In the genomic region with DNA sequence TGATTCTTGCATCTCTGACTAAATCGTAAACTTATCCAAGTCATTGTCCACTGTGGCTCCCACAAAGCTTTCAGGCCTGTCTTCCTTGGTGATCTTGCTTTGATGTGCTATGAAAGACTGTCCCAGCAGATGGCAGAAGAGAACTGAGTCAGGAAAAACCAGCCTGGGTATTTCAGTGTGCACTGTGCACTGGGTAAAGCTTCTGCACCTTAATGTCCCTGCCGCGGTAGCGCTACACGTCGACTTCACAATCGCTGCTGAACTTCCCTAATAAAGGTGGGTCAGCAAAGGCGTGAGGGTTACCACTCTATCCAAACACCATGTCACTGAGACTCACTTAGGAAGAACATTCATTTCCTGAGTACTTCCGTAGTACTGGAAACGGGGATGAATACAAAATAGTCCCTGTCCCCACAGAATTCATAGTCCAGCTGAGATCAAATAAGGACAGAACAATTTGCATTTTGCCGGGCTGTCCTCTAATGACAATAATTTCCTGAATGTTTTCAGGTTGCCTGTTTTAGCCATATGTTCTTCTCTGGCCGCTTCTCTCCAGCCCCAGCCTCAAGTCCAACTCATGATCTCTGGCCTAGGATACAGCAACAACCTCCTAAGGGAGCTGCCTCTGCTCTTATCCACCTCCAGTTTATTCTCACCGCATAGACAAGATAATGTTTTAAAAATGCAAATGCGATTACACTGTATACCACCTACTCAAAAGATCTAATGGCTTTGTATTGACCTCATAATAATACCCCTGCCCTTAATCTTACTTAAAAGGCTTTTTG, we compare ENCODE assay signal across 8 cellular contexts.
DNase-seq lines count a peak whose midpoint lies in the region; ATAC-seq and TF ChIP-seq lines count a peak whose summit lies in the region.

No MANE protein-coding gene starts in this region.

- intact Hi-C loops in activated T-helper 1 cell treated with anti-CD3 and anti-CD28 coated beads, Interleukin-12 subunit alpha, Interleukin-12 subunit beta, Interleukin-2, Interleukin-4 antibody, amounts not matched to agents 30 ng/mL and 10 ng/mL and 1 ng/mL, durations not matched to agents 14 hours and 24 hours and 36 hours (cut with micrococcal nuclease), result loop anchor here (1.0 to 10.0 kb wide), 9 partner anchors 21 to 548 kb away; a partner anchor contains a TSS
- intact Hi-C loops in testis (cut with DNase I; ENCODE audit: low total_unique reads), result no loop called here

- H3K27me3 Mint-ChIP-seq in activated T-helper 1 cell treated with anti-CD3 and anti-CD28 coated beads, Interleukin-12 subunit alpha, Interleukin-12 subunit beta, Interleukin-2, Interleukin-4 antibody, amounts not matched to agents 30 ng/mL and 10 ng/mL and 1 ng/mL, durations not matched to agents 14 hours and 24 hours and 36 hours (ENCODE audit: insufficient read depth), result peaks cover 5% of the 10 kb centered on the region

- TF ChIP-seq EP300 in Ishikawa (IDR thresholded peaks at IDR 0.05; ENCODE audit: borderline replicate concordance), result no peak

- WGBS in testis, 2 donors, result 12 to 15% methylated on average over 14 of the region's 14 CpGs

- H3K9me3 Mint-ChIP-seq in activated T-helper 1 cell treated with anti-CD3 and anti-CD28 coated beads, Interleukin-12 subunit alpha, Interleukin-12 subunit beta, Interleukin-2, Interleukin-4 antibody, amounts not matched to agents 30 ng/mL and 10 ng/mL and 1 ng/mL, durations not matched to agents 14 hours and 24 hours and 36 hours, result no peaks in the 10 kb centered on the region

- peak overlapping the region; percentile 34 for H3K4me3 Mint-ChIP-seq in activated T-helper 1 cell treated with anti-CD3 and anti-CD28 coated beads, Interleukin-12 subunit alpha, Interleukin-12 subunit beta, Interleukin-2, Interleukin-4 antibody, amounts not matched to agents 30 ng/mL and 10 ng/mL and 1 ng/mL, durations not matched to agents 14 hours and 24 hours and 36 hours

- TF ChIP-seq POLR2A in Peyer's patch (IDR thresholded peaks at IDR 0.05) (no peak), testis (IDR thresholded peaks at IDR 0.05) (no peak)

- peak; percentile 78 for ATAC-seq in DND-41 (ENCODE audit: insufficient read depth, low read depth)
- ATAC-seq in GM21529 (IDR thresholded peaks at IDR 0.05; ENCODE audit: unreplicated experiment), result peak; percentile 88

- no peak overlapping the region for H3K4me2 ChIP-seq in DND-41 (ENCODE audit: insufficient read depth, low read length)

- H3K27ac Mint-ChIP-seq in activated T-helper 1 cell treated with anti-CD3 and anti-CD28 coated beads, Interleukin-12 subunit alpha, Interleukin-12 subunit beta, Interleukin-2, Interleukin-4 antibody, amounts not matched to agents 30 ng/mL and 10 ng/mL and 1 ng/mL, durations not matched to agents 14 hours and 24 hours and 36 hours, result no peak overlapping the region

- no peaks in the 10 kb centered on the region for H3K79me2 ChIP-seq in DND-41 (ENCODE audit: insufficient read depth, low read length)

- H3K9me3 ChIP-seq in DND-41 (ENCODE audit: insufficient read depth, low read length, severe bottlenecking) (no peaks in the 10 kb centered on the region), Peyer's patch (no peaks in the 10 kb centered on the region), testis (no peaks in the 10 kb centered on the region)

- no peak overlapping the region for H3K4me3 ChIP-seq in DND-41 (ENCODE audit: low read depth in 1 of 2, low read length in 2 of 2)
- peak overlapping the region in 2 of 4 donors; percentile 7 to 16 for H3K4me3 ChIP-seq in Peyer's patch
- H3K4me3 ChIP-seq in testis, result peak overlapping the region; percentile 10 to 13

- DNase-seq in DND-41 (peak; percentile 43), Peyer's patch (peak; percentile 60 to 88 (median 77)), fibroblast of the conjunctiva (ENCODE audit: low read depth) (peak; percentile 59), nucleus accumbens (lab: John Stamatoyannopoulos, UW) (peak in 44 of 56 donors; percentile 2 to 76 (median 28)), testis (peak; percentile 83)
- DNase-seq in activated T-helper 1 cell treated with anti-CD3 and anti-CD28 coated beads, Interleukin-12 subunit alpha, Interleukin-12 subunit beta, Interleukin-2, Interleukin-4 antibody, amounts not matched to agents 30 ng/mL and 10 ng/mL and 1 ng/mL, durations not matched to agents 14 hours and 24 hours and 36 hours (ENCODE audit: low spot score), result peak; percentile 68

- H3K36me3 Mint-ChIP-seq in activated T-helper 1 cell treated with anti-CD3 and anti-CD28 coated beads, Interleukin-12 subunit alpha, Interleukin-12 subunit beta, Interleukin-2, Interleukin-4 antibody, amounts not matched to agents 30 ng/mL and 10 ng/mL and 1 ng/mL, durations not matched to agents 14 hours and 24 hours and 36 hours (ENCODE audit: low read depth), result no peaks in the 10 kb centered on the region

- peak; percentile 69 for TF ChIP-seq CTCF in DND-41 (IDR thresholded peaks at IDR 0.05; ENCODE audit: borderline replicate concordance, extremely low read depth, low read length, poor library complexity, severe bottlenecking)
- TF ChIP-seq CTCF in Peyer's patch (IDR thresholded peaks at IDR 0.05), result peak; percentile 44 to 91 (median 82)
- peak; percentile 28 to 75 (median 58) for TF ChIP-seq CTCF in testis (IDR thresholded peaks at IDR 0.05)

- no peak overlapping the region for H3K9ac ChIP-seq in DND-41 (ENCODE audit: low read depth, low read length)

- peak; percentile 98 for TF ChIP-seq RAD21 in Ishikawa (IDR thresholded peaks at IDR 0.05; ENCODE audit: low read depth)

- no peaks in the 10 kb centered on the region for H3K4me1 ChIP-seq in DND-41 (ENCODE audit: insufficient read depth, low read length)
- no peaks in the 10 kb centered on the region for H3K4me1 ChIP-seq in Peyer's patch
- H3K4me1 ChIP-seq in testis, result no peaks in the 10 kb centered on the region

- no peaks in the 10 kb centered on the region for H3K27me3 ChIP-seq in DND-41 (ENCODE audit: insufficient read depth, low read length, poor library complexity)
- no peaks in the 10 kb centered on the region for H3K27me3 ChIP-seq in Peyer's patch
- H3K27me3 ChIP-seq in testis, result no peaks in the 10 kb centered on the region

- H3K36me3 ChIP-seq in DND-41 (ENCODE audit: insufficient read depth, low read length) (no peaks in the 10 kb centered on the region), Peyer's patch (no peaks in the 10 kb centered on the region), testis (ENCODE audit: low read depth, missing control alignments) (no peaks in the 10 kb centered on the region)

- no peak overlapping the region for H3K27ac ChIP-seq in DND-41 (ENCODE audit: low read length)
- H3K27ac ChIP-seq in Peyer's patch, result no peak overlapping the region
- H3K27ac ChIP-seq in testis, result peak overlapping the region in 1 of 2 donors; percentile 12

- peaks cover 18% of the 10 kb centered on the region for H3K4me1 Mint-ChIP-seq in activated T-helper 1 cell treated with anti-CD3 and anti-CD28 coated beads, Interleukin-12 subunit alpha, Interleukin-12 subunit beta, Interleukin-2, Interleukin-4 antibody, amounts not matched to agents 30 ng/mL and 10 ng/mL and 1 ng/mL, durations not matched to agents 14 hours and 24 hours and 36 hours (ENCODE audit: low read depth)

- H4K20me1 ChIP-seq in DND-41 (ENCODE audit: insufficient read depth, low read length), result no peaks in the 10 kb centered on the region

- H2AFZ ChIP-seq in DND-41 (ENCODE audit: low read depth, low read length), result no peak overlapping the region

TF ChIP-seq in Ishikawa, 13 proteins besides CTCF, POLR2A, EP300 and RAD21:
- TF ChIP-seq ZBTB7A (IDR thresholded peaks at IDR 0.05; ENCODE audit: low read depth) (no peak), TAF1 (IDR thresholded peaks at IDR 0.05; ENCODE audit: low read depth) (no peak), TCF12 (IDR thresholded peaks at IDR 0.05; ENCODE audit: low read depth) (no peak), EGR1 (IDR thresholded peaks at IDR 0.05) (no peak), NFIC (IDR thresholded peaks at IDR 0.05) (no peak), FOXM1 (IDR thresholded peaks at IDR 0.05; ENCODE audit: borderline replicate concordance, low read depth) (no peak), CREB1 (IDR thresholded peaks at IDR 0.05; ENCODE audit: low read depth) (no peak)
- TF ChIP-seq, protein P1, sequence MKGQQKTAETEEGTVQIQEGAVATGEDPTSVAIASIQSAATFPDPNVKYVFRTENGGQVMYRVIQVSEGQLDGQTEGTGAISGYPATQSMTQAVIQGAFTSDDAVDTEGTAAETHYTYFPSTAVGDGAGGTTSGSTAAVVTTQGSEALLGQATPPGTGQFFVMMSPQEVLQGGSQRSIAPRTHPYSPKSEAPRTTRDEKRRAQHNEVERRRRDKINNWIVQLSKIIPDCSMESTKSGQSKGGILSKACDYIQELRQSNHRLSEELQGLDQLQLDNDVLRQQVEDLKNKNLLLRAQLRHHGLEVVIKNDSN (IDR thresholded peaks at IDR 0.05), result no peak
- TF ChIP-seq, protein P2, sequence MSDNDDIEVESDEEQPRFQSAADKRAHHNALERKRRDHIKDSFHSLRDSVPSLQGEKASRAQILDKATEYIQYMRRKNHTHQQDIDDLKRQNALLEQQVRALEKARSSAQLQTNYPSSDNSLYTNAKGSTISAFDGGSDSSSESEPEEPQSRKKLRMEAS (IDR thresholded peaks at IDR 0.05), result no peak

Comparison
In these comparisons a context has a peak if more than half of its experiments do, and no peak if none do; other contexts are left out.
1. DNase-seq: peak in every context shown above with its lines; median percentile 83 in testis; 77 in Peyer's patch; 68 in activated T-helper 1 cell treated with anti-CD3 and anti-CD28 coated beads, Interleukin-12 subunit alpha, Interleukin-12 subunit beta, Interleukin-2, Interleukin-4 antibody, amounts not matched to agents 30 ng/mL and 10 ng/mL and 1 ng/mL, durations not matched to agents 14 hours and 24 hours and 36 hours; 59 in fibroblast of the conjunctiva; 43 in DND-41; 28 in nucleus accumbens.
2. H3K4me3 ChIP-seq: peak in testis (2 of 2); none in DND-41 (0 of 2).
3. Peak in every context shown above with its lines, with median percentiles within 50 percentile points of each other: CTCF ChIP-seq.